Comparison of ENCODE assay signal across 26 cellular contexts in the genomic region with DNA sequence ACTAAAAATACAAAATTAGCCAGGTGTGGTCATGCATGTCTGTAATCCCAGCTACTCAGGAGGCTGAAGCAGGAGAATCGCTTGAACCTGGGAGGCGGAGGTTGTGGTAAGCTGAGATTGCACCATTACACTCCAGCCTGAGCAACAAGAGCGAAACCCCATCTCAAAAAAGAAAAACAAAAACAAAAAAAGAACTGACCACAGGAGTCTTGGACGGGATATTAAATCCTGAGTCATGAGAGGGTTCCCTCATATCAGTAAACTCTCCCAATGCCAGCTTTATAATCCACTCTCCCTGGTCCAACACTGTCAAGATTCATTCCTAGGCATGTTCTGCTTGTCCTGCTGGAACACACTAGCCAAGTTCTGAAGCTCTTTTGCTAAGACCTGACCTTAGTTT.
DNase-seq lines count a peak whose midpoint lies in the region; ATAC-seq and TF ChIP-seq lines count a peak whose summit lies in the region.
"Had no signal": no experiment of that assay in that cellular context is flagged by ENCODE, and none has a peak within 500 bp of the region (broad histone marks: within the 10 kb centered on the region; RNA-seq: fewer than 3 reads in every experiment).

No MANE protein-coding gene starts in this region.

- H3K27ac ChIP-seq in GM23248 (no peak overlapping the region), esophagus squamous epithelium (no peak overlapping the region)
- H3K27ac ChIP-seq: BLaER1, right atrium auricular region, transverse colon had no signal

- intact Hi-C loops in activated naive CD4-positive, alpha-beta T cell treated with anti-CD3 and anti-CD28 coated beads for 36 hours (cut with micrococcal nuclease), result no loop called here
- intact Hi-C loops in esophagus squamous epithelium (cut with DNase I), result no loop called here

- no peak overlapping the region for H2AFZ ChIP-seq in GM23248

- no peaks in the 10 kb centered on the region for H3K4me1 Mint-ChIP-seq in activated naive CD4-positive, alpha-beta T cell treated with anti-CD3 and anti-CD28 coated beads for 36 hours (ENCODE audit: low read depth)
- H3K4me1 Mint-ChIP-seq: stimulated activated naive CD8-positive, alpha-beta T cell treated with anti-CD3 and anti-CD28 coated beads, Interleukin-15, amount 100 ng/mL, for 72 hours had no signal

- no peaks in the 10 kb centered on the region for H4K20me1 ChIP-seq in GM23248 (ENCODE audit: insufficient read depth)
- H4K20me1 ChIP-seq: BLaER1 had no signal

- H3K4me2 ChIP-seq in GM23248 (ENCODE audit: unreplicated experiment), result no peak overlapping the region
- H3K4me2 ChIP-seq: BLaER1 had no signal

- no peak for TF ChIP-seq CTCF in fibroblast of pulmonary artery (IDR thresholded peaks at IDR 0.05; ENCODE audit: low read length, missing control alignments)
- TF ChIP-seq CTCF in esophagus squamous epithelium (IDR thresholded peaks at IDR 0.05), result no peak

- H3K9me3 Mint-ChIP-seq in activated naive CD4-positive, alpha-beta T cell treated with anti-CD3 and anti-CD28 coated beads for 36 hours, result no peaks in the 10 kb centered on the region
- H3K9me3 Mint-ChIP-seq: activated T-cell treated with anti-CD3 and anti-CD28 coated beads, Interleukin-2, amount 50 U/mL, for 4 hours; naive thymus-derived CD4-positive, alpha-beta T cell; stimulated activated naive CD8-positive, alpha-beta T cell treated with anti-CD3 and anti-CD28 coated beads, Interleukin-15, amount 100 ng/mL, for 72 hours had no signal

- peaks cover 13% of the 10 kb centered on the region for H3K4me1 ChIP-seq in GM23248 (ENCODE audit: insufficient read depth)
- peaks cover 0 to 5% (median 0%) of the 10 kb centered on the region in 3 donors for H3K4me1 ChIP-seq in esophagus squamous epithelium
- H3K4me1 ChIP-seq: right atrium auricular region, transverse colon had no signal

- H3K36me3 Mint-ChIP-seq in activated naive CD4-positive, alpha-beta T cell treated with anti-CD3 and anti-CD28 coated beads for 36 hours (ENCODE audit: low read depth), result no peaks in the 10 kb centered on the region
- H3K36me3 Mint-ChIP-seq: naive thymus-derived CD4-positive, alpha-beta T cell had no signal

- no peak overlapping the region for H3K9ac ChIP-seq in GM23248
- H3K9ac ChIP-seq: BLaER1 had no signal

- H3K27me3 ChIP-seq in GM23248 (replicated peaks; ENCODE audit: insufficient read depth) (no peaks in the 10 kb centered on the region), esophagus squamous epithelium (no peaks in the 10 kb centered on the region)
- H3K27me3 ChIP-seq: BLaER1, right atrium auricular region, transverse colon had no signal

- H3F3A ChIP-seq in GM23248 (ENCODE audit: insufficient read depth), result peaks cover 16% of the 10 kb centered on the region

- H3K9me2 ChIP-seq in GM23248 (ENCODE audit: insufficient read depth), result no peaks in the 10 kb centered on the region

- no peaks in the 10 kb centered on the region for H3K36me3 ChIP-seq in GM23248 (ENCODE audit: low read depth)
- no peaks in the 10 kb centered on the region for H3K36me3 ChIP-seq in esophagus squamous epithelium
- H3K36me3 ChIP-seq: BLaER1, right atrium auricular region, transverse colon had no signal

- in situ Hi-C loops in GM23248 (cut with MboI), result no loop called here

- no peak overlapping the region for H3K27ac Mint-ChIP-seq in activated naive CD4-positive, alpha-beta T cell treated with anti-CD3 and anti-CD28 coated beads for 36 hours
- H3K27ac Mint-ChIP-seq: stimulated activated naive CD8-positive, alpha-beta T cell treated with anti-CD3 and anti-CD28 coated beads, Interleukin-15, amount 100 ng/mL, for 72 hours had no signal

- no peaks in the 10 kb centered on the region for H3K9me3 ChIP-seq in GM23248 (ENCODE audit: low read depth)
- no peaks in the 10 kb centered on the region for H3K9me3 ChIP-seq in esophagus squamous epithelium
- H3K9me3 ChIP-seq: BLaER1, right atrium auricular region, transverse colon had no signal

- H3K27me3 Mint-ChIP-seq in activated naive CD4-positive, alpha-beta T cell treated with anti-CD3 and anti-CD28 coated beads for 36 hours (ENCODE audit: low read depth), result no peaks in the 10 kb centered on the region
- H3K27me3 Mint-ChIP-seq: stimulated activated naive CD8-positive, alpha-beta T cell treated with anti-CD3 and anti-CD28 coated beads, Interleukin-15, amount 100 ng/mL, for 72 hours had no signal

- no peaks in the 10 kb centered on the region for H3K79me2 ChIP-seq in GM23248 (ENCODE audit: insufficient read depth)

- 80 to 84% methylated on average over 4 of the region's 4 CpGs for WGBS in GM23248 (ENCODE audit: low coverage in 1 of 2, low lambda C conversion rate in 2 of 2, missing lambda C conversion rate in 2 of 2), 2 experiments
- WGBS in esophagus squamous epithelium, 2 donors, result 74 to 79% methylated on average over 4 of the region's 4 CpGs

- no peak for TF ChIP-seq POLR2A in esophagus squamous epithelium (IDR thresholded peaks at IDR 0.05)

- H3K4me3 ChIP-seq in GM23248, result no peak overlapping the region
- H3K4me3 ChIP-seq in fibroblast of pulmonary artery (replicated peaks; ENCODE audit: low read depth, low read length), result no peak overlapping the region
- no peak overlapping the region for H3K4me3 ChIP-seq in esophagus squamous epithelium
- H3K4me3 ChIP-seq: BLaER1, right atrium auricular region, transverse colon had no signal

- CTCF ChIA-PET in activated naive CD4-positive, alpha-beta T cell treated with anti-CD3 and anti-CD28 coated beads for 36 hours (lab: Charles Lee), result no interaction called here

- H3K4me3 Mint-ChIP-seq in activated naive CD4-positive, alpha-beta T cell treated with anti-CD3 and anti-CD28 coated beads for 36 hours, result no peak overlapping the region
- H3K4me3 Mint-ChIP-seq: activated T-cell treated with anti-CD3 and anti-CD28 coated beads, Interleukin-2, amount 50 U/mL, for 4 hours; naive thymus-derived CD4-positive, alpha-beta T cell; stimulated activated naive CD8-positive, alpha-beta T cell treated with anti-CD3 and anti-CD28 coated beads, Interleukin-15, amount 100 ng/mL, for 72 hours had no signal

- DNase-seq in A172 (ENCODE audit: low spot score), result peak; percentile 69
- peak; percentile 52 for DNase-seq in GM23248
- peak; percentile 94 for DNase-seq in amniotic epithelial cell (ENCODE audit: low read depth)
- peak; percentile 70 for DNase-seq in fibroblast of pulmonary artery (ENCODE audit: low read depth)
- DNase-seq in activated naive CD4-positive, alpha-beta T cell treated with anti-CD3 and anti-CD28 coated beads for 36 hours, result no peak
- no peak for DNase-seq in esophagus squamous epithelium (lab: John Stamatoyannopoulos, UW)
- DNase-seq: 8988T; activated CD4-positive, CD25-positive, alpha-beta regulatory T cell treated with anti-CD3 and anti-CD28 coated beads, Interleukin-2, amount 50 U/mL, for 72 hours; activated naive CD4-positive, alpha-beta T cell; activated T-cell treated with anti-CD3 and anti-CD28 coated beads, Interleukin-2, amount 50 U/mL, for 4 hours; effector CD4-positive, alpha-beta T cell; mesenchymal stem cell; naive thymus-derived CD4-positive, alpha-beta T cell; NCI-H1048; NCI-H1930; NCI-H446; PC-3; SHP77; stimulated activated CD4-positive, alpha-beta T cell treated with anti-CD3 and anti-CD28 coated beads, Interleukin-12 subunit alpha, Interleukin-12 subunit beta, amount 100 ng/mL, for 4 hours; stimulated activated naive CD8-positive, alpha-beta T cell treated with anti-CD3 and anti-CD28 coated beads, Interleukin-15, amount 100 ng/mL, for 72 hours; SW 1271; transverse colon had no signal

- no peak for ATAC-seq in HG02678 (IDR thresholded peaks at IDR 0.05; ENCODE audit: unreplicated experiment)
- no peak for ATAC-seq in HG02759 (IDR thresholded peaks at IDR 0.05; ENCODE audit: unreplicated experiment)
- ATAC-seq: activated T-cell treated with anti-CD3 and anti-CD28 coated beads, Interleukin-2, amount 50 U/mL, for 4 hours; naive thymus-derived CD4-positive, alpha-beta T cell; PC-3; stimulated activated naive CD8-positive, alpha-beta T cell treated with anti-CD3 and anti-CD28 coated beads, Interleukin-15, amount 100 ng/mL, for 72 hours had no signal

Comparison
In these comparisons a context has a peak if more than half of its experiments do, and no peak if none do; other contexts are left out.
1. DNase-seq: peak in A172 (single experiment), GM23248 (single experiment), amniotic epithelial cell (single experiment) and fibroblast of pulmonary artery (single experiment); none in activated naive CD4-positive, alpha-beta T cell treated with anti-CD3 and anti-CD28 coated beads for 36 hours (single experiment) and esophagus squamous epithelium (single experiment).